ENCODE assay signal across 1 cellular context in the genomic region with DNA sequence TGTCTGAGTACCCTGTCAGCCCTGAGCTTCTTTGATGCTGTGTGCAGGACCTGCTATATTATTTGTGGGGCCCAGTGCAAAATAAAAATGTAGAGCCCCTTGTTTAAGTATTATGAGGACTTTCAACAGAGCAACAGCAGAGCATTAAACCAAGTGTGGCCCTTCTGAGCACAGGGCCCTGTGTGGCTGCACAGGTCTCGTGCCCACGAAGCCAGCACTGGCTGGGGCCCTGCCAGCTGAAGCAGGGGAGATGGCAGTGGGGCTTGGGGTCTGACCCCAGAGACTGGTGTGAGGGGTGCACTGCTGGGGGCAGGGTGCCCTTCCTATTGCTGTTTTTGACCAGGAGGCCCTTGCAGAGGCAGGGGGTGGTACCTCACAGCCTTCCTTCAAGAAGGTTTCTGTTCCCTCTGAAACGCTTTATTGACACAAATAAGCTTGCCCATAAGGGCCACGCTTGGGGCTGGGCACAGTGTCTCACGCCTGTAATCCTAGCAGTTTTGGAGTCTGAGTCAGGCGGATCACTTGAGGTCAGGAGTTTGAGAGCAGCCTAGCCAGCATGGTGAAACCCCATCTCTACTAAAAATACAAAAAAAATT.
TF ChIP-seq lines count a peak whose summit lies in the region.

No MANE protein-coding gene starts in this region.

TF ChIP-seq in GM12878, 131 proteins besides CTCF, POLR2A, EP300 and RAD21 (continued from another document):
- TF ChIP-seq BCLAF1 (IDR thresholded peaks at IDR 0.05) (no peak), DPF2 (IDR thresholded peaks at IDR 0.05) (peak; percentile 73), NRF1 (conservative IDR thresholded peaks at IDR 0.05; ENCODE audit: low read depth, low read length) (no peak), SREBF2 (IDR thresholded peaks at IDR 0.05; ENCODE audit: low read length) (no peak), ETV6 (conservative IDR thresholded peaks at IDR 0.05 in 1 of 2, IDR thresholded peaks at IDR 0.05 in 1 of 2; ENCODE audit: borderline replicate concordance in 1 of 2, low read depth in 1 of 2) (peak in 1 of 2 experiments; percentile 27; a peak in 1 of 4 replicates), CEBPB (IDR thresholded peaks at IDR 0.05; ENCODE audit: borderline replicate concordance in 1 of 2, low read depth in 2 of 2, low read length in 2 of 2) (no peak), TCF3 (IDR thresholded peaks at IDR 0.05; ENCODE audit: borderline replicate concordance, insufficient read depth, low read depth, low read length) (no peak), BMI1 (IDR thresholded peaks at IDR 0.05; ENCODE audit: borderline replicate concordance) (no peak), SIN3A (IDR thresholded peaks at IDR 0.05; ENCODE audit: low read depth, low read length) (0 out of 2 replicates have a peak, but pooled peaks have one; percentile 29), SMC3 (IDR thresholded peaks at IDR 0.05; ENCODE audit: borderline replicate concordance, low read length) (no peak), IRF4 (IDR thresholded peaks at IDR 0.05; ENCODE audit: low read depth, low read length) (no peak), TARDBP (IDR thresholded peaks at IDR 0.05; ENCODE audit: borderline replicate concordance) (no peak), ZBED1 (IDR thresholded peaks at IDR 0.05; ENCODE audit: borderline replicate concordance) (no peak), HSF1 (IDR thresholded peaks at IDR 0.05; ENCODE audit: low read depth, low read length) (no peak), NR2F1 (conservative IDR thresholded peaks at IDR 0.05) (peak; percentile 42; the same call in 1 of the 2 replicates), KDM1A (IDR thresholded peaks at IDR 0.05; ENCODE audit: borderline replicate concordance) (no peak), CBX5 (IDR thresholded peaks at IDR 0.05; ENCODE audit: low read depth) (no peak), JUNB (IDR thresholded peaks at IDR 0.05) (no peak), NR2C1 (IDR thresholded peaks at IDR 0.05) (no peak), ASH2L (IDR thresholded peaks at IDR 0.05; ENCODE audit: borderline replicate concordance, low read depth) (no peak)
- TF ChIP-seq, protein P1, sequence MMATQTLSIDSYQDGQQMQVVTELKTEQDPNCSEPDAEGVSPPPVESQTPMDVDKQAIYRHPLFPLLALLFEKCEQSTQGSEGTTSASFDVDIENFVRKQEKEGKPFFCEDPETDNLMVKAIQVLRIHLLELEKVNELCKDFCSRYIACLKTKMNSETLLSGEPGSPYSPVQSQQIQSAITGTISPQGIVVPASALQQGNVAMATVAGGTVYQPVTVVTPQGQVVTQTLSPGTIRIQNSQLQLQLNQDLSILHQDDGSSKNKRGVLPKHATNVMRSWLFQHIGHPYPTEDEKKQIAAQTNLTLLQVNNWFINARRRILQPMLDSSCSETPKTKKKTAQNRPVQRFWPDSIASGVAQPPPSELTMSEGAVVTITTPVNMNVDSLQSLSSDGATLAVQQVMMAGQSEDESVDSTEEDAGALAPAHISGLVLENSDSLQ (IDR thresholded peaks at IDR 0.05): peak; percentile 36
